ENCODE assay signal across 13 cellular contexts in genomic region chr2:216714412-216714775, GRCh38. TPM values are rescaled to one million over a fixed set of nuclear protein-coding genes. Genes with fewer than 3 reads are reported as not detected.
DNase-seq lines count a peak whose midpoint lies in the region; ATAC-seq and TF ChIP-seq lines count a peak whose summit lies in the region.
"Had no signal": no experiment of that assay in that cellular context is flagged by ENCODE, and none has a peak within 500 bp of the region (broad histone marks: within the 10 kb centered on the region; RNA-seq: fewer than 3 reads in every experiment).

No MANE protein-coding gene starts in this region.

- no peaks in the 10 kb centered on the region for H3K27me3 ChIP-seq in PC-3 (ENCODE audit: low read length)
- H3K27me3 ChIP-seq in esophagus (ENCODE audit: control insufficient read depth in 1 of 2, insufficient read depth in 2 of 2, low read length in 2 of 2) = no peaks in the 10 kb centered on the region
- H3K27me3 ChIP-seq in MM.1S (replicated peaks; ENCODE audit: insufficient read depth, low read length) = no peaks in the 10 kb centered on the region

- TF ChIP-seq CTCF in PC-3 (conservative IDR thresholded peaks at IDR 0.05; ENCODE audit: low read depth, low read length) (no peak), MM.1S (IDR thresholded peaks at IDR 0.05; ENCODE audit: low read length) (no peak)

- no peaks in the 10 kb centered on the region for H3K36me3 ChIP-seq in PC-3 (ENCODE audit: low read depth, low read length)
- no peaks in the 10 kb centered on the region for H3K36me3 ChIP-seq in esophagus (ENCODE audit: control insufficient read depth in 2 of 2, insufficient read depth in 2 of 2, low read length in 1 of 2)
- H3K36me3 ChIP-seq in MM.1S (replicated peaks; ENCODE audit: insufficient read depth, low read length) = no peaks in the 10 kb centered on the region
- H3K36me3 ChIP-seq: BLaER1 had no signal

- peak overlapping the region; percentile 24; the same call in 1 of the 2 replicates for H2AFZ ChIP-seq in PC-3 (ENCODE audit: low read length)
- H2AFZ ChIP-seq in MM.1S (ENCODE audit: low read length) = no peak overlapping the region

- WGBS in esophagus, 2 donors = 50 to 66% methylated on average over 3 of the region's 3 CpGs

- peak; percentile 33 for DNase-seq in AG20443 (ENCODE audit: low spot score)
- DNase-seq in PC-3 = peak; percentile 79
- DNase-seq in renal cortical epithelial cell (ENCODE audit: low read depth) = peak; percentile 68
- no peak for DNase-seq in MM.1S
- DNase-seq: activated naive CD4-positive, alpha-beta T cell treated with anti-CD3 and anti-CD28 coated beads, Interleukin-2, amount 10 ng/mL, durations not matched to agents 7 days and 5 days had no signal

- BruUV-seq in PC-3 (replicated peaks; lab: Mats Ljungman, UMichigan) = no TSS peak

- H3K9ac ChIP-seq in PC-3 (ENCODE audit: low read length) (no peak overlapping the region), MM.1S (ENCODE audit: low read length) (no peak overlapping the region)
- H3K9ac ChIP-seq: BLaER1 had no signal

- intact Hi-C loops in PC-3 (cut with micrococcal nuclease) = no loop called here

- H4K20me1 ChIP-seq in PC-3 (ENCODE audit: low read length) (no peaks in the 10 kb centered on the region), MM.1S (ENCODE audit: insufficient read depth, low read length) (no peaks in the 10 kb centered on the region)
- H4K20me1 ChIP-seq: BLaER1 had no signal

- H3K79me2 ChIP-seq in PC-3 (ENCODE audit: low read length) (no peaks in the 10 kb centered on the region), MM.1S (ENCODE audit: low read length) (no peaks in the 10 kb centered on the region)

- no peak overlapping the region for H3K4me3 ChIP-seq in PC-3 (ENCODE audit: low read length)
- no peak overlapping the region for H3K4me3 ChIP-seq in esophagus (ENCODE audit: low read depth in 1 of 2, low read length in 2 of 2)
- H3K4me3 ChIP-seq in MM.1S (ENCODE audit: low read length) = no peak overlapping the region
- H3K4me3 ChIP-seq: BLaER1, SK-N-MC had no signal

- peak overlapping the region; percentile 60 for H3K4me2 ChIP-seq in PC-3 (ENCODE audit: low read length)
- H3K4me2 ChIP-seq in MM.1S (ENCODE audit: low read depth, low read length) = no peak overlapping the region
- H3K4me2 ChIP-seq: BLaER1 had no signal

- CTCF ChIA-PET in PC-3 (lab: Charles Lee) = no interaction called here

- ATAC-seq in PC-3 (no peak), HG03342 (IDR thresholded peaks at IDR 0.05; ENCODE audit: unreplicated experiment) (no peak), HG02970 (IDR thresholded peaks at IDR 0.05; ENCODE audit: low FRiP score, unreplicated experiment) (no peak), HG03175 (IDR thresholded peaks at IDR 0.05; ENCODE audit: unreplicated experiment) (no peak)

- H3K9me2 ChIP-seq in PC-3 (replicated peaks; ENCODE audit: low read length) = no peaks in the 10 kb centered on the region
- H3K9me2 ChIP-seq in MM.1S (replicated peaks; ENCODE audit: insufficient read depth, low read length) = no peaks in the 10 kb centered on the region

- POLR2A ChIA-PET in PC-3 (lab: Charles Lee; ENCODE audit: unreplicated experiment) = no interaction called here

- H3K9me3 ChIP-seq in PC-3 (ENCODE audit: low read length) (no peaks in the 10 kb centered on the region), esophagus (ENCODE audit: control insufficient read depth in 2 of 2, insufficient read depth in 1 of 2, low read depth in 1 of 2, low read length in 1 of 2) (no peaks in the 10 kb centered on the region), MM.1S (replicated peaks; ENCODE audit: insufficient read depth, low read length) (no peaks in the 10 kb centered on the region)
- H3K9me3 ChIP-seq: BLaER1 had no signal

- H3F3A ChIP-seq in PC-3 (ENCODE audit: low read length, unreplicated experiment) (no peaks in the 10 kb centered on the region), MM.1S (ENCODE audit: insufficient read depth, low read length) (no peaks in the 10 kb centered on the region)

- H3K27ac ChIP-seq in PC-3 (ENCODE audit: low read length) (peak overlapping the region; percentile 65), esophagus (ENCODE audit: low read depth in 2 of 2, low read length in 1 of 2) (peak overlapping the region; percentile 14 to 39), MM.1S (ENCODE audit: low read length) (no peak overlapping the region)
- H3K27ac ChIP-seq: BLaER1, SK-N-MC, VCaP had no signal

- H3K4me1 ChIP-seq in PC-3 (ENCODE audit: insufficient read depth, low read length) = peaks cover 28% of the 10 kb centered on the region
- peaks cover 0 to 21% of the 10 kb centered on the region in 2 donors for H3K4me1 ChIP-seq in esophagus (ENCODE audit: control insufficient read depth in 2 of 2, insufficient read depth in 2 of 2, low read length in 1 of 2)
- H3K4me1 ChIP-seq in MM.1S (ENCODE audit: low read length) = no peaks in the 10 kb centered on the region

RNA-seq across cellular contexts. Expression of gene IGFBP5, which starts 19.0 kb away (rescaled TPM):
- total RNA-seq in PC-3 (2014; rRNA removed) = 140 and 157 TPM in 2 replicates
- polyA plus RNA-seq in esophagus = 10 to 100 TPM; 29.4 to 46.5 TPM
- 8.9 and 229 TPM in 2 replicates for total RNA-seq in renal cortical epithelial cell
- total RNA-seq: HT-29 had no signal
